Comparison of ENCODE assay signal across 10 cellular contexts in genomic region chr20:31700747-31701146, GRCh38. TPM values are rescaled to one million over a fixed set of nuclear protein-coding genes. Genes with fewer than 3 reads are reported as not detected.
DNase-seq lines count a peak whose midpoint lies in the region; ATAC-seq, FAIRE-seq and TF ChIP-seq lines count a peak whose summit lies in the region.
"Had no signal": no experiment of that assay in that cellular context is flagged by ENCODE, and none has a peak within 500 bp of the region (broad histone marks: within the 10 kb centered on the region; RNA-seq: fewer than 3 reads in every experiment).

No MANE protein-coding gene starts in this region.

- POLR2A ChIA-PET in activated CD8-positive, alpha-beta T cell treated with anti-CD3 and anti-CD28 coated beads for 36 hours (lab: Charles Lee), result interaction anchor here (1.1 to 2.7 kb wide), 6 partner anchors 9 to 34 kb away, joined by 3 to 17 read pairs (median 5); partner anchors contain the start of gene BCL2L1

- H3K27ac ChIP-seq in DND-41 (ENCODE audit: low read length) (peak overlapping the region; percentile 73), foreskin keratinocyte (peak overlapping the region; percentile 87)

- H3K9me3 Mint-ChIP-seq in activated CD8-positive, alpha-beta T cell treated with anti-CD3 and anti-CD28 coated beads for 36 hours, result no peaks in the 10 kb centered on the region
- no peaks in the 10 kb centered on the region for H3K9me3 Mint-ChIP-seq in stimulated activated memory B cell treated with anti-CD40 and anti-IgM and Interleukin-4, amounts not matched to agents 10 μg/mL and 1 μg/mL and 100 μg/mL, for 72 hours

- intact Hi-C loops in activated CD8-positive, alpha-beta T cell treated with anti-CD3 and anti-CD28 coated beads for 36 hours (cut with micrococcal nuclease), result no loop called here

- DNase-seq in DND-41, result no peak
- DNase-seq in activated CD8-positive, alpha-beta T cell treated with anti-CD3 and anti-CD28 coated beads for 36 hours, result no peak
- DNase-seq in foreskin keratinocyte, result no peak
- DNase-seq in NCI-H1048 (lab: John Stamatoyannopoulos, UW), result no peak
- no peak for DNase-seq in D721Med (ENCODE audit: insufficient read length, low spot score)
- DNase-seq: mucosa of descending colon, NCI-H226, SHP77 had no signal

- H2AFZ ChIP-seq in DND-41 (ENCODE audit: low read depth, low read length), result no peak overlapping the region

- TF ChIP-seq CTCF in DND-41 (IDR thresholded peaks at IDR 0.05; ENCODE audit: borderline replicate concordance, extremely low read depth, low read length, poor library complexity, severe bottlenecking) (no peak), foreskin keratinocyte (conservative IDR thresholded peaks at IDR 0.05) (no peak), D721Med (IDR thresholded peaks at IDR 0.05; ENCODE audit: insufficient read depth, missing control alignments) (no peak)
- no peak for TF ChIP-seq CTCF in activated CD8-positive, alpha-beta T cell treated with anti-CD3 and anti-CD28 coated beads for 36 hours (IDR thresholded peaks at IDR 0.05)

- CTCF ChIA-PET in activated CD8-positive, alpha-beta T cell treated with anti-CD3 and anti-CD28 coated beads for 36 hours (lab: Charles Lee), result interaction anchor here (1.7 to 4.8 kb wide), 3 partner anchors 16 to 22 kb away, joined by 4 to 38 read pairs (median 17); partner anchors contain the start of gene BCL2L1

- no peak overlapping the region for H3K4me2 ChIP-seq in DND-41 (ENCODE audit: insufficient read depth, low read length)

- no peaks in the 10 kb centered on the region for H3K27me3 Mint-ChIP-seq in activated CD8-positive, alpha-beta T cell treated with anti-CD3 and anti-CD28 coated beads for 36 hours
- H3K27me3 Mint-ChIP-seq in stimulated activated memory B cell treated with anti-CD40 and anti-IgM and Interleukin-4, amounts not matched to agents 10 μg/mL and 1 μg/mL and 100 μg/mL, for 72 hours, result no peaks in the 10 kb centered on the region

- no peak for FAIRE-seq in D721Med (lab: Jason Lieb, UNC)

- H3K9me3 ChIP-seq in DND-41 (ENCODE audit: insufficient read depth, low read length, severe bottlenecking), result no peaks in the 10 kb centered on the region
- H3K9me3 ChIP-seq: mucosa of descending colon had no signal

- peaks cover 95% of the 10 kb centered on the region for H3K36me3 ChIP-seq in DND-41 (ENCODE audit: insufficient read depth, low read length)

- no peak overlapping the region for H3K4me3 Mint-ChIP-seq in activated CD8-positive, alpha-beta T cell treated with anti-CD3 and anti-CD28 coated beads for 36 hours
- no peak overlapping the region for H3K4me3 Mint-ChIP-seq in stimulated activated memory B cell treated with anti-CD40 and anti-IgM and Interleukin-4, amounts not matched to agents 10 μg/mL and 1 μg/mL and 100 μg/mL, for 72 hours

- H4K20me1 ChIP-seq in DND-41 (ENCODE audit: insufficient read depth, low read length), result peaks cover 75% of the 10 kb centered on the region

- no peak for ATAC-seq in DND-41 (ENCODE audit: insufficient read depth, low read depth)
- no peak for ATAC-seq in activated CD8-positive, alpha-beta T cell treated with anti-CD3 and anti-CD28 coated beads for 36 hours
- no peak for ATAC-seq in foreskin keratinocyte
- no peak for ATAC-seq in stimulated activated memory B cell treated with anti-CD40 and anti-IgM and Interleukin-4, amounts not matched to agents 10 μg/mL and 1 μg/mL and 100 μg/mL, for 72 hours
- ATAC-seq in HG02763 (IDR thresholded peaks at IDR 0.05; ENCODE audit: unreplicated experiment), result no peak
- ATAC-seq: mucosa of descending colon had no signal

- no peak overlapping the region for H3K9ac ChIP-seq in DND-41 (ENCODE audit: low read depth, low read length)

- H3K4me1 ChIP-seq in DND-41 (ENCODE audit: insufficient read depth, low read length) (peaks cover 80% of the 10 kb centered on the region), foreskin keratinocyte (peaks cover 38% of the 10 kb centered on the region)

- H3K79me2 ChIP-seq in DND-41 (ENCODE audit: insufficient read depth, low read length), result peaks cover 100% of the 10 kb centered on the region

- H3K27ac Mint-ChIP-seq in activated CD8-positive, alpha-beta T cell treated with anti-CD3 and anti-CD28 coated beads for 36 hours, result peak overlapping the region; percentile 65
- peak overlapping the region; percentile 75 for H3K27ac Mint-ChIP-seq in stimulated activated memory B cell treated with anti-CD40 and anti-IgM and Interleukin-4, amounts not matched to agents 10 μg/mL and 1 μg/mL and 100 μg/mL, for 72 hours

- H3K4me3 ChIP-seq in DND-41 (ENCODE audit: low read depth in 1 of 2, low read length in 2 of 2), result no peak overlapping the region
- H3K4me3 ChIP-seq: mucosa of descending colon had no signal

- peaks cover 79% of the 10 kb centered on the region for H3K36me3 Mint-ChIP-seq in activated CD8-positive, alpha-beta T cell treated with anti-CD3 and anti-CD28 coated beads for 36 hours (ENCODE audit: low read depth)
- H3K36me3 Mint-ChIP-seq in stimulated activated memory B cell treated with anti-CD40 and anti-IgM and Interleukin-4, amounts not matched to agents 10 μg/mL and 1 μg/mL and 100 μg/mL, for 72 hours, result peaks cover 65% of the 10 kb centered on the region

- peaks cover 62% of the 10 kb centered on the region for H3K4me1 Mint-ChIP-seq in activated CD8-positive, alpha-beta T cell treated with anti-CD3 and anti-CD28 coated beads for 36 hours (ENCODE audit: low read depth)
- H3K4me1 Mint-ChIP-seq in stimulated activated memory B cell treated with anti-CD40 and anti-IgM and Interleukin-4, amounts not matched to agents 10 μg/mL and 1 μg/mL and 100 μg/mL, for 72 hours, result peaks cover 62% of the 10 kb centered on the region

- H3K27me3 ChIP-seq in DND-41 (ENCODE audit: insufficient read depth, low read length, poor library complexity), result no peaks in the 10 kb centered on the region
- H3K27me3 ChIP-seq in foreskin keratinocyte, result no peaks in the 10 kb centered on the region

RNA-seq across cellular contexts. Expression of gene BCL2L1, which starts 21.9 kb away (rescaled TPM):
- 100 to 1,000 TPM; 182 TPM for total RNA-seq in activated CD8-positive, alpha-beta T cell treated with anti-CD3 and anti-CD28 coated beads for 36 hours
- total RNA-seq in foreskin keratinocyte, result 114 and 136 TPM in 2 replicates
- 106 and 115 TPM in 2 replicates for polyA plus RNA-seq in foreskin keratinocyte

RNA-seq across cellular contexts. Expression of gene TPX2, which starts 38.3 kb away (rescaled TPM):
- 100 to 1,000 TPM; 112 to 113 TPM for total RNA-seq in activated CD8-positive, alpha-beta T cell treated with anti-CD3 and anti-CD28 coated beads for 36 hours
- 106 and 126 TPM in 2 replicates for total RNA-seq in foreskin keratinocyte
- 47.2 and 65.4 TPM in 2 replicates for polyA plus RNA-seq in foreskin keratinocyte
